In genomic region chr1:147062951-147063350, GRCh38 we compare ENCODE assay signal across 24 cellular contexts.
"Had no signal": no experiment of that assay in that cellular context is flagged by ENCODE, and none has a peak within 500 bp of the region (broad histone marks: within the 10 kb centered on the region; RNA-seq: fewer than 3 reads in every experiment).

No MANE protein-coding gene starts in this region.

- DNase-seq: islet precursor cell; left ventricle myocardium inferior; mesendoderm; naive B cell; natural killer cell; nephron progenitor cell; occipital lobe; right lobe of liver; stimulated activated CD4-positive, alpha-beta T cell treated with anti-CD3 and anti-CD28 coated beads, Interleukin-1b, Interleukin-23, amount 100 ng/mL, for 48 hours; stimulated activated CD4-positive, alpha-beta T cell treated with anti-CD3 and anti-CD28 coated beads, Interleukin-2, amount 100 ng/mL, for 48 hours; stimulated activated CD4-positive, alpha-beta T cell treated with anti-CD3 and anti-CD28 coated beads, Interleukin-4, amount 100 ng/mL, for 4 hours; stimulated activated CD8-positive, alpha-beta memory T cell treated with anti-CD3 and anti-CD28 coated beads, Interleukin-4, amount 100 ng/mL, for 48 hours; stimulated activated naive CD4-positive, alpha-beta T cell treated with Interleukin-2 at 50 U/mL for 16 hours; stimulated activated naive CD8-positive, alpha-beta T cell treated with anti-CD3 and anti-CD28 coated beads, Interleukin-15, amount 100 ng/mL, for 72 hours; substantia nigra; transverse colon; upper lobe of left lung had no signal

- H3K36me3 ChIP-seq: left ventricle myocardium inferior, neural progenitor cell, neutrophil, right atrium auricular region, right lobe of liver, transverse colon, upper lobe of left lung, vagina had no signal

- H3K4me1 ChIP-seq: left ventricle myocardium inferior, neural progenitor cell, parathyroid adenoma, right atrium auricular region, right lobe of liver, transverse colon, upper lobe of left lung, vagina had no signal

- H3K9ac ChIP-seq: neural progenitor cell, parathyroid adenoma had no signal

- H3K9me3 ChIP-seq: neutrophil, right atrium auricular region, right lobe of liver, transverse colon, upper lobe of left lung, vagina had no signal

- H3K27ac ChIP-seq: left ventricle myocardium inferior, neural progenitor cell, neutrophil, parathyroid adenoma, right atrium auricular region, right lobe of liver, transverse colon, upper lobe of left lung, vagina had no signal

- H3K79me2 ChIP-seq: parathyroid adenoma had no signal

- H3K4me3 ChIP-seq: left ventricle myocardium inferior, lung, neural progenitor cell, right atrium auricular region, right lobe of liver, smooth muscle cell, transverse colon, upper lobe of left lung, vagina had no signal

- H2AFZ ChIP-seq: neural progenitor cell, parathyroid adenoma had no signal

- H3K4me2 ChIP-seq: neural progenitor cell, smooth muscle cell had no signal

- H3K27me3 ChIP-seq: neural progenitor cell, neutrophil, right atrium auricular region, right lobe of liver, transverse colon, upper lobe of left lung, vagina had no signal
